In genomic region chr7:78528964-78529363, GRCh38 we compare ENCODE assay signal across 19 cellular contexts.
"Had no signal": no experiment of that assay in that cellular context is flagged by ENCODE, and none has a peak within 500 bp of the region (broad histone marks: within the 10 kb centered on the region; RNA-seq: fewer than 3 reads in every experiment).

No MANE protein-coding gene starts in this region.

- ATAC-seq: activated CD8-positive, alpha-beta T cell treated with anti-CD3 and anti-CD28 coated beads, Interleukin-2, amount 10 ng/mL, durations not matched to agents 7 days and 5 days; activated T-cell treated with anti-CD3 and anti-CD28 coated beads, Interleukin-2, amount 50 U/mL, for 72 hours; effector memory CD8-positive, alpha-beta T cell; left ventricle myocardium superior; mucosa of descending colon; naive thymus-derived CD4-positive, alpha-beta T cell; pancreas had no signal

- H3K9me3 ChIP-seq: breast epithelium, mucosa of descending colon, pancreas, sigmoid colon, stomach, testis, upper lobe of left lung had no signal

- H3K4me1 ChIP-seq: breast epithelium, sigmoid colon, stomach, testis, upper lobe of left lung had no signal

- H3K36me3 ChIP-seq: breast epithelium, pancreas, sigmoid colon, stomach, upper lobe of left lung had no signal

- H3K27ac ChIP-seq: breast epithelium, epithelial cell of prostate, pancreas, sigmoid colon, stomach, testis, upper lobe of left lung had no signal

- H3K4me3 ChIP-seq: breast epithelium, mucosa of descending colon, pancreas, sigmoid colon, stomach, testis, upper lobe of left lung had no signal

- H3K27me3 ChIP-seq: breast epithelium, pancreas, sigmoid colon, stomach, testis, upper lobe of left lung had no signal

- DNase-seq: activated CD4-positive, alpha-beta T cell treated with anti-CD3 and anti-CD28 coated beads, Interleukin-2, amount 10 ng/mL, durations not matched to agents 24 days and 14 days; activated CD4-positive, CD25-positive, alpha-beta regulatory T cell; activated CD8-positive, alpha-beta memory T cell treated with anti-CD3 and anti-CD28 coated beads, Interleukin-2, amount 50 U/mL, for 4 hours; activated CD8-positive, alpha-beta T cell treated with anti-CD3 and anti-CD28 coated beads, Interleukin-2, amount 10 ng/mL, durations not matched to agents 7 days and 5 days; activated gamma-delta T cell treated with Interleukin-2 at 50 U/mL for 16 hours; activated T-cell treated with anti-CD3 and anti-CD28 coated beads, Interleukin-2, amount 50 U/mL, for 72 hours; cerebellar nuclear complex; effector memory CD8-positive, alpha-beta T cell; left ventricle myocardium superior; mucosa of descending colon; naive thymus-derived CD4-positive, alpha-beta T cell; pancreas; sigmoid colon; stimulated activated CD4-positive, alpha-beta T cell treated with anti-CD3 and anti-CD28 coated beads, Interleukin-1b, Interleukin-23, amount 100 ng/mL, for 48 hours; stomach; testis; upper lobe of left lung had no signal
